Comparison of ENCODE assay signal across 8 cellular contexts in the genomic region with DNA sequence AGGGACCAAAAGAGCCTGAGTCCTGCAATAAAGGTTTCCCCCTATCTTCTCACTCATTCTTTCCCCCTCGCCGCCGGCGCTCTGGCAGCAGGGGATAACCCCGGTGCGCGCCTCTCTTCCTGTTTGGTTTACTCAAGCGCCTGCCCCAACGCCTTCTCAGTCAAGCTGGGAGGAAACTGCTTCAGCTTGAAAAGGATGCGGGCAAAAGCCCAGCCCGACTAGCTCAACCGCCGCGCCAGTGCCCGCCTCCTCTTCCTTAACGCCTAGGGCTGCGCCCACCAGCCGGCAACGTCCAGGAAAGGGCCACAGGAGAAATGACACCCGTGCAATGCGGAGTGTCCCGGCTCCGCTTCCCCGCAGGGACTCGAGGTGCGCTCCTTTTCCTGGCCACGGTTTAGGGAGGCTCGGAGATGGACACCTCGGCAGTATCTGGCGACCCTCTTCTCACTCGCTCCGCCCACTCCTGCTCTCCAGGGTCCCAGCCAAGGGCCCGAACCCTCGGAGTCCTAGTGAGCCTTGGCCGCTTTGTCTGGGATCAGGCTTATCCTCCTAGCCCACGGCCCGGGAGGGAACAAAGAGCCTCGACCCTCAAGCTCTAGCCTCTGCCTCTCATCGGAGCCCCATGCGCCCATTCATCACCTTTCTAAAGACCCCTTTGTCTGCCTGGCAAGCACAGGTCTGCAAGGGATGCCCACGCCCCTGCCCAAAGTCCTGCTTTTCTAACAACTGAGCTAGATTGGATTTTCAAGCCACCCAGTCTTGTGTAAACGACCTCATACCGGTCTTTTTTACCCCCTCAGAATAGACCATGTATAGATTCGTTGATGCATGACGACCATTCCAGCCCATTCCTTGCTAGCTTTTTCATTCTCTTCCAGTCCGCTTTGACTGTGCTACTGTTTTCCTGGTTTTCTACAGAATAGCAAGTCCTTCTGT. TPM values are rescaled to one million over a fixed set of nuclear protein-coding genes. Genes with fewer than 3 reads are reported as not detected.
DNase-seq lines count a peak whose midpoint lies in the region; ATAC-seq, FAIRE-seq and TF ChIP-seq lines count a peak whose summit lies in the region.

No MANE protein-coding gene starts in this region.

- intact Hi-C loops in activated B cell treated with CpG ODN at 0.5 μM for 24 hours (cut with micrococcal nuclease) (loop anchor here (1.0 to 5.0 kb wide), 8 partner anchors 12 to 1972 kb away; partner anchors contain the start of genes CHD1, FAM174A and PAM), HepG2 (cut with micrococcal nuclease; ENCODE audit: unreplicated experiment) (no loop called here)

- 31% methylated on average over 38 of the region's 46 CpGs for WGBS in HepG2 (ENCODE audit: low lambda C conversion rate)

- no peaks in the 10 kb centered on the region for H3K9me3 Mint-ChIP-seq in activated B cell treated with CpG ODN at 0.5 μM for 24 hours
- no peaks in the 10 kb centered on the region for H3K9me3 Mint-ChIP-seq in chondrocyte (ENCODE audit: low read depth)

- H3K27me3 Mint-ChIP-seq in activated B cell treated with CpG ODN at 0.5 μM for 24 hours (no peaks in the 10 kb centered on the region), chondrocyte (ENCODE audit: low read depth) (peaks cover 57% of the 10 kb centered on the region)

- CTCF ChIA-PET in activated B cell treated with CpG ODN at 0.5 μM for 24 hours (lab: Charles Lee) (interaction anchor here (1.1 to 5.3 kb wide), 14 partner anchors 14 to 278 kb away, joined by 3 to 39 read pairs (median 8); no protein-coding TSS in a partner anchor), HepG2 (lab: Yijun Ruan, JAX; ENCODE audit: low intra/inter-chr PET ratio, low total read pairs) (no interaction called here)

- no peak for TF ChIP-seq POLR2A in HepG2 (IDR thresholded peaks at IDR 0.05; ENCODE audit: insufficient read depth in 1 of 2, low read depth in 2 of 2, low read length in 2 of 2)

- no peak overlapping the region for H3K9ac ChIP-seq in HepG2 (ENCODE audit: insufficient read depth, low read depth, low read length)

- no peaks in the 10 kb centered on the region for H3K9me3 ChIP-seq in HepG2 (ENCODE audit: low read length)

- peaks cover 61% of the 10 kb centered on the region for H3K36me3 Mint-ChIP-seq in activated B cell treated with CpG ODN at 0.5 μM for 24 hours (ENCODE audit: low read depth)
- peaks cover 2% of the 10 kb centered on the region for H3K36me3 Mint-ChIP-seq in chondrocyte (ENCODE audit: low read depth)

- no peaks in the 10 kb centered on the region for H3K79me2 ChIP-seq in HepG2 (ENCODE audit: insufficient read depth, low read length)

- no peaks in the 10 kb centered on the region for H3K4me1 ChIP-seq in HepG2 (ENCODE audit: insufficient read depth, low read length)

- H3K4me3 Mint-ChIP-seq in activated B cell treated with CpG ODN at 0.5 μM for 24 hours: peak overlapping the region; percentile 99
- peak overlapping the region; percentile 67 for H3K4me3 Mint-ChIP-seq in chondrocyte (ENCODE audit: unreplicated experiment)

- no peak overlapping the region for H3K27ac ChIP-seq in HepG2 (ENCODE audit: extremely low read length, insufficient read depth, low read length)

- no peaks in the 10 kb centered on the region for H4K20me1 ChIP-seq in HepG2 (ENCODE audit: insufficient read depth, low read length)

- H3K36me3 ChIP-seq in HepG2 (replicated peaks in 1 of 2; ENCODE audit: control insufficient read depth in 1 of 2, insufficient read depth in 2 of 2, low read length in 2 of 2): no peaks in the 10 kb centered on the region

- FAIRE-seq in HepG2 (lab: Jason Lieb, UNC) (no peak), D721Med (lab: Jason Lieb, UNC) (no peak)

- BruUV-seq in HepG2 (replicated peaks; lab: Mats Ljungman, UMichigan): no TSS peak

- TF ChIP-seq EP300 in HepG2 (IDR thresholded peaks at IDR 0.05; ENCODE audit: low read depth in 2 of 2, low read length in 2 of 2) (no peak), HepG2 (CRISPR knock-in tag; IDR thresholded peaks at IDR 0.05; ENCODE audit: borderline replicate concordance) (no peak)

- peaks cover 3 to 32% of the 10 kb centered on the region in 2 experiments; a peak in 4 of 5 replicates for H3K27me3 ChIP-seq in HepG2 (ENCODE audit: control insufficient read depth in 1 of 2, insufficient read depth in 2 of 2, low read length in 2 of 2)

- ATAC-seq in HG02763 (IDR thresholded peaks at IDR 0.05; ENCODE audit: unreplicated experiment) (peak; percentile 40), activated B cell treated with CpG ODN at 0.5 μM for 24 hours (ENCODE audit: low read depth) (peak; percentile 53), HepG2 (peak; percentile 36; the same call in 1 of the 3 replicates)

- H3K4me2 ChIP-seq in HepG2 (ENCODE audit: low read depth, low read length): no peak overlapping the region

- TF ChIP-seq CTCF in GM13976 (IDR thresholded peaks at IDR 0.05; ENCODE audit: borderline replicate concordance, control extremely low read depth, extremely low read depth, insufficient read depth, missing control alignments) (no peak), activated B cell treated with CpG ODN at 0.5 μM for 24 hours (IDR thresholded peaks at IDR 0.05) (no peak), chondrocyte (IDR thresholded peaks at IDR 0.05) (no peak), HepG2 (CRISPR knock-in tag; IDR thresholded peaks at IDR 0.05) (no peak), D721Med (IDR thresholded peaks at IDR 0.05; ENCODE audit: insufficient read depth, missing control alignments) (no peak)

- in situ Hi-C loops in GM13976 (cut with MboI; ENCODE audit: low sequenced_read_pairs, unreplicated experiment): no loop called here
- in situ Hi-C loops in HepG2 (cut with HindIII; ENCODE audit: extremely low pct_ligation_motif_present, low pct_unique_long_range_greater_than_20kb): no loop called here

- H3K4me1 Mint-ChIP-seq in activated B cell treated with CpG ODN at 0.5 μM for 24 hours (peaks cover 52% of the 10 kb centered on the region), chondrocyte (ENCODE audit: low read depth) (peaks cover 37% of the 10 kb centered on the region)

- TF ChIP-seq RAD21 in HepG2 (CRISPR knock-in tag; IDR thresholded peaks at IDR 0.05): no peak

- DNase-seq in GM13976 (ENCODE audit: low spot score) (peak; percentile 77), NCI-H2029 (lab: John Stamatoyannopoulos, UW) (peak; percentile 45), activated B cell treated with CpG ODN at 0.5 μM for 24 hours (peak; percentile 80), chondrocyte (ENCODE audit: low spot score) (peak; percentile 79), HepG2 (ENCODE audit: low spot score) (no peak), D721Med (ENCODE audit: insufficient read length, low spot score) (no peak)
- DNase-seq in stimulated activated CD4-positive, alpha-beta T cell treated with anti-CD3 and anti-CD28 coated beads, Interleukin-4, amount 100 ng/mL, for 24 hours: peak; percentile 95

- no peak overlapping the region for H2AFZ ChIP-seq in HepG2 (ENCODE audit: low read length)

- POLR2A ChIA-PET in activated B cell treated with CpG ODN at 0.5 μM for 24 hours (lab: Charles Lee) (interaction anchor here (0.6 to 9.2 kb wide), 38 partner anchors 8 to 1972 kb away, joined by 3 to 202 read pairs (median 6); partner anchors contain the start of gene FAM174A), HepG2 (lab: Yijun Ruan, JAX) (no interaction called here)

- no peak overlapping the region for H3K4me3 ChIP-seq in HepG2 (replicated peaks in 1 of 3; ENCODE audit: insufficient read depth in 1 of 3, low read depth in 2 of 3, low read length in 3 of 3)

- H3K27ac Mint-ChIP-seq in activated B cell treated with CpG ODN at 0.5 μM for 24 hours: peak overlapping the region; percentile 99
- H3K27ac Mint-ChIP-seq in chondrocyte (ENCODE audit: unreplicated experiment): no peak overlapping the region

TF ChIP-seq in HepG2, 621 proteins besides CTCF, POLR2A, EP300 and RAD21 (continues in another document):
- TF ChIP-seq MYPOP (CRISPR knock-in tag; IDR thresholded peaks at IDR 0.05) (no peak), HES4 (CRISPR knock-in tag; IDR thresholded peaks at IDR 0.05; ENCODE audit: borderline replicate concordance) (no peak), FOXK1 (CRISPR knock-in tag; IDR thresholded peaks at IDR 0.05; ENCODE audit: borderline replicate concordance, low read depth) (no peak), TRIM24 (CRISPR knock-in tag; IDR thresholded peaks at IDR 0.05) (no peak), KAT2B (IDR thresholded peaks at IDR 0.05; ENCODE audit: borderline replicate concordance, low read depth, low read length) (no peak)

RNA-seq across cellular contexts. Expression of gene ST8SIA4, which starts 2.0 kb away (rescaled TPM):
- 105 and 125 TPM in 2 replicates for total RNA-seq in activated B cell treated with CpG ODN at 0.5 μM for 24 hours
- total RNA-seq in chondrocyte: 0.42 TPM in 1 of 3 replicates, not detected in the others
- total RNA-seq in HepG2 (2016; rRNA removed; fragmentation: Illumina TruSeq; extraction: Trizol): not detected in 2 replicates
- not detected in 2 replicates for total RNA-seq in HepG2 (2016; cell fraction: cytosol; rRNA removed; fragmentation: Illumina TruSeq; extraction: Trizol; ENCODE audit: low read depth)
- total RNA-seq in HepG2 (2016; cell fraction: insoluble cytoplasmic fraction; rRNA removed; fragmentation: Illumina TruSeq; extraction: Trizol): not detected in 2 replicates
- not detected in 2 replicates for total RNA-seq in HepG2 (2016; cell fraction: membrane; rRNA removed; fragmentation: Illumina TruSeq; extraction: Trizol)
- not detected in 2 replicates for total RNA-seq in HepG2 (2016; cell fraction: nucleus; rRNA removed; fragmentation: Illumina TruSeq; extraction: Trizol)
- polyA plus RNA-seq in HepG2 (2011; rRNA removed): not detected in 2 replicates
- not detected in 2 replicates for polyA plus RNA-seq in HepG2 (2011; cell fraction: cytosol; rRNA removed)
- polyA plus RNA-seq in HepG2 (2011; cell fraction: nucleus; rRNA removed): not detected in 2 replicates
- not detected in 2 replicates for polyA plus RNA-seq in HepG2 (2012)
- not detected in 2 replicates for polyA plus RNA-seq in HepG2 (2016; cell fraction: cytosol; fragmentation: Illumina TruSeq; extraction: Trizol; ENCODE audit: low read depth)
- polyA plus RNA-seq in HepG2 (2016; cell fraction: insoluble cytoplasmic fraction; fragmentation: Illumina TruSeq; extraction: Trizol; ENCODE audit: low read depth): not detected in 2 replicates
- polyA plus RNA-seq in HepG2 (2016; cell fraction: membrane; fragmentation: Illumina TruSeq; extraction: Trizol; ENCODE audit: low read depth): not detected in 2 replicates
- not detected in 2 replicates for polyA plus RNA-seq in HepG2 (2016; cell fraction: nucleus; fragmentation: Illumina TruSeq; extraction: Trizol; ENCODE audit: insufficient read depth, low read depth)
- polyA minus RNA-seq in HepG2 (2011; rRNA and poly(A)+ RNA removed; ENCODE audit: low replicate concordance): not detected in 2 replicates
- not detected in 2 replicates for polyA minus RNA-seq in HepG2 (2011; cell fraction: cytosol; rRNA and poly(A)+ RNA removed)
- under 0.01 TPM in 1 of 2 replicates, not detected in the other for polyA minus RNA-seq in HepG2 (2011; cell fraction: nucleus; rRNA and poly(A)+ RNA removed)

Comparison
In these comparisons a context has a peak if more than half of its experiments do, and no peak if none do; other contexts are left out.
1. DNase-seq: peak in GM13976 (single experiment), NCI-H2029 (single experiment), activated B cell treated with CpG ODN at 0.5 μM for 24 hours (single experiment), chondrocyte (single experiment) and stimulated activated CD4-positive, alpha-beta T cell treated with anti-CD3 and anti-CD28 coated beads, Interleukin-4, amount 100 ng/mL, for 24 hours (single experiment); none in HepG2 (single experiment) and D721Med (single experiment).
2. RNA of gene ST8SIA4, which starts 2.0 kb away (total RNA-seq): 105 to 125 TPM in activated B cell treated with CpG ODN at 0.5 μM for 24 hours; 0.42 TPM in chondrocyte and not detected in HepG2; every median in the first group is over 10 times any median in the second.
3. Peak in every context shown above with its lines, with median percentiles within 50 percentile points of each other: ATAC-seq.